9 cellular contexts compared by ENCODE assay signal in the genomic region with DNA sequence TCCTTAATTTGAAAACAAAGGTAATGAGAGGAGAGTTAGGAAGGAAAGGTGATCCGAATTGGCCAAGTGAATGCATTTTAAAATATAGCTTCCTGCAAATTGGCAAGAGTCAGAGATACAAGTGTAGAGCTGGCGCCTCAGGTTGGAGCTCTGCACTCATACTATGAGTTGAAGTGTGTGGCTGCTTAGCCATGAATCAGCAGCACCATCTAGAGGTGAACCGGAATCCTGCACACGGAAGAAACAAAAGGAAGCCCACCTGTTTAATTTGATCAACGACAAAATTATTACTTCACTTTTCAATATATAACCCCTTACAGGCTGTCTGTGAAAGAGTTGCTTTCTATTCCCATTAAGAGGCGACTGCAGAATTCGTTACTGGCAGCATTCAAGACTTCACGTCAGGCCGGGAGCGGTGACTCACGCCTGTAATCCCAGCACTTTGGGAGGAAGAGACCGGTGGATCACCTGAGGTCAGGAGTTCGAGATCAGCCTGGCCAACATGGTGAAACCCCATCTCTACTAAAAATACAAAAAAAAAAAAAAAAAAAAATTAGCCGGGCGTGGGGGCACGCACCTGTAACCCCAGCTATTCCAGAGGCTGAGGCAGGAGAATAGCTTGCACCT.
A peak's percentile ranks its signal among the peaks of the same experiment; 100 is the strongest.
DNase-seq lines count a peak whose midpoint lies in the region; ATAC-seq, FAIRE-seq and TF ChIP-seq lines count a peak whose summit lies in the region.
"Had no signal": no experiment of that assay in that cellular context is flagged by ENCODE, and none has a peak within 500 bp of the region (broad histone marks: within the 10 kb centered on the region; RNA-seq: fewer than 3 reads in every experiment).

No MANE protein-coding gene starts in this region.

- H3K4me3 ChIP-seq in HAP-1, result no peak overlapping the region
- no peak overlapping the region for H3K4me3 ChIP-seq in bronchial epithelial cell (ENCODE audit: low read depth, low read length)
- H3K4me3 ChIP-seq in liver (ENCODE audit: low read depth in 1 of 3, low read length in 3 of 3), result no peak overlapping the region

- no peak for FAIRE-seq in bronchial epithelial cell (lab: Jason Lieb, UNC)
- FAIRE-seq: endometrium had no signal

- H3K27me3 ChIP-seq in HAP-1 (ENCODE audit: low read depth) (no peaks in the 10 kb centered on the region), bronchial epithelial cell (ENCODE audit: control insufficient read depth, insufficient read depth, low read length) (no peaks in the 10 kb centered on the region), liver (ENCODE audit: control insufficient read depth in 4 of 4, insufficient read depth in 4 of 4, low read length in 3 of 4) (no peaks in the 10 kb centered on the region)

- H3K27ac ChIP-seq in liver (ENCODE audit: low read depth in 1 of 2, low read length in 2 of 2), result no peak overlapping the region

- H3K36me3 ChIP-seq in HAP-1 (replicated peaks) (no peaks in the 10 kb centered on the region), bronchial epithelial cell (ENCODE audit: control insufficient read depth, insufficient read depth, low read length) (no peaks in the 10 kb centered on the region), liver (ENCODE audit: control insufficient read depth in 4 of 4, insufficient read depth in 3 of 4, low read depth in 1 of 4, low read length in 3 of 4) (no peaks in the 10 kb centered on the region)

- DNase-seq in AML-193 (lab: John Stamatoyannopoulos, UW) (peak; percentile 8 to 18), HAP-1 (ENCODE audit: low spot score in 2 of 2) (peak; percentile 70 to 81), NCI-H460 (ENCODE audit: extremely low read depth, low read depth) (peak; percentile 59), bronchial epithelial cell (ENCODE audit: low read depth) (peak; percentile 1)
- no peak for DNase-seq in activated T-cell treated with anti-CD3 and anti-CD28 coated beads, Interleukin-2, amount 50 U/mL, for 1 hour

- in situ Hi-C loops in HAP-1 (cut with MboI; ENCODE audit: low sequenced_read_pairs), result loop anchor here (10.0 to 25.0 kb wide), 4 partner anchors 425 to 1078 kb away; no protein-coding TSS in a partner anchor

- H3K9me3 ChIP-seq in HAP-1 (no peaks in the 10 kb centered on the region), liver (ENCODE audit: control insufficient read depth in 4 of 4, low read length in 3 of 4) (no peaks in the 10 kb centered on the region)

- ATAC-seq in GM18861 (IDR thresholded peaks at IDR 0.05; ENCODE audit: unreplicated experiment) (no peak), HG03469 (IDR thresholded peaks at IDR 0.05; ENCODE audit: unreplicated experiment) (no peak)

- H3K4me1 ChIP-seq in HAP-1, result peaks cover 10% of the 10 kb centered on the region
- no peaks in the 10 kb centered on the region for H3K4me1 ChIP-seq in liver (ENCODE audit: control insufficient read depth in 4 of 4, insufficient read depth in 4 of 4, low read length in 3 of 4)

- 51% methylated on average over 16 of the region's 16 CpGs for WGBS in liver

- H3K9ac ChIP-seq in liver (ENCODE audit: low read depth in 1 of 2, low read length in 2 of 2), result no peak overlapping the region

- peak; percentile 31 for TF ChIP-seq CTCF in bronchial epithelial cell (IDR thresholded peaks at IDR 0.05; ENCODE audit: insufficient read depth, low read length, severe bottlenecking)
- peak; percentile 79 for TF ChIP-seq CTCF in liver (IDR thresholded peaks at IDR 0.05; ENCODE audit: low read depth, low read length, missing input control)

- peak; percentile 80 to 92 for TF ChIP-seq RAD21 in liver (IDR thresholded peaks at IDR 0.05)

TF ChIP-seq in liver, 16 proteins besides CTCF, POLR2A, EP300 and RAD21:
- no peak for TF ChIP-seq TAF1 (conservative IDR thresholded peaks at IDR 0.05)
- TF ChIP-seq RXRA (IDR thresholded peaks at IDR 0.05), result no peak
- TF ChIP-seq, protein P1, sequence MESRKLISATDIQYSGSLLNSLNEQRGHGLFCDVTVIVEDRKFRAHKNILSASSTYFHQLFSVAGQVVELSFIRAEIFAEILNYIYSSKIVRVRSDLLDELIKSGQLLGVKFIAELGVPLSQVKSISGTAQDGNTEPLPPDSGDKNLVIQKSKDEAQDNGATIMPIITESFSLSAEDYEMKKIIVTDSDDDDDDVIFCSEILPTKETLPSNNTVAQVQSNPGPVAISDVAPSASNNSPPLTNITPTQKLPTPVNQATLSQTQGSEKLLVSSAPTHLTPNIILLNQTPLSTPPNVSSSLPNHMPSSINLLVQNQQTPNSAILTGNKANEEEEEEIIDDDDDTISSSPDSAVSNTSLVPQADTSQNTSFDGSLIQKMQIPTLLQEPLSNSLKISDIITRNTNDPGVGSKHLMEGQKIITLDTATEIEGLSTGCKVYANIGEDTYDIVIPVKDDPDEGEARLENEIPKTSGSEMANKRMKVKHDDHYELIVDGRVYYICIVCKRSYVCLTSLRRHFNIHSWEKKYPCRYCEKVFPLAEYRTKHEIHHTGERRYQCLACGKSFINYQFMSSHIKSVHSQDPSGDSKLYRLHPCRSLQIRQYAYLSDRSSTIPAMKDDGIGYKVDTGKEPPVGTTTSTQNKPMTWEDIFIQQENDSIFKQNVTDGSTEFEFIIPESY (IDR thresholded peaks at IDR 0.05), result no peak
- no peak for TF ChIP-seq NR2F2 (IDR thresholded peaks at IDR 0.05)
- TF ChIP-seq, protein P2, sequence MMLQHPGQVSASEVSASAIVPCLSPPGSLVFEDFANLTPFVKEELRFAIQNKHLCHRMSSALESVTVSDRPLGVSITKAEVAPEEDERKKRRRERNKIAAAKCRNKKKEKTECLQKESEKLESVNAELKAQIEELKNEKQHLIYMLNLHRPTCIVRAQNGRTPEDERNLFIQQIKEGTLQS (IDR thresholded peaks at IDR 0.05), result no peak
- no peak for TF ChIP-seq YY1 (IDR thresholded peaks at IDR 0.05)
- TF ChIP-seq, protein P3, sequence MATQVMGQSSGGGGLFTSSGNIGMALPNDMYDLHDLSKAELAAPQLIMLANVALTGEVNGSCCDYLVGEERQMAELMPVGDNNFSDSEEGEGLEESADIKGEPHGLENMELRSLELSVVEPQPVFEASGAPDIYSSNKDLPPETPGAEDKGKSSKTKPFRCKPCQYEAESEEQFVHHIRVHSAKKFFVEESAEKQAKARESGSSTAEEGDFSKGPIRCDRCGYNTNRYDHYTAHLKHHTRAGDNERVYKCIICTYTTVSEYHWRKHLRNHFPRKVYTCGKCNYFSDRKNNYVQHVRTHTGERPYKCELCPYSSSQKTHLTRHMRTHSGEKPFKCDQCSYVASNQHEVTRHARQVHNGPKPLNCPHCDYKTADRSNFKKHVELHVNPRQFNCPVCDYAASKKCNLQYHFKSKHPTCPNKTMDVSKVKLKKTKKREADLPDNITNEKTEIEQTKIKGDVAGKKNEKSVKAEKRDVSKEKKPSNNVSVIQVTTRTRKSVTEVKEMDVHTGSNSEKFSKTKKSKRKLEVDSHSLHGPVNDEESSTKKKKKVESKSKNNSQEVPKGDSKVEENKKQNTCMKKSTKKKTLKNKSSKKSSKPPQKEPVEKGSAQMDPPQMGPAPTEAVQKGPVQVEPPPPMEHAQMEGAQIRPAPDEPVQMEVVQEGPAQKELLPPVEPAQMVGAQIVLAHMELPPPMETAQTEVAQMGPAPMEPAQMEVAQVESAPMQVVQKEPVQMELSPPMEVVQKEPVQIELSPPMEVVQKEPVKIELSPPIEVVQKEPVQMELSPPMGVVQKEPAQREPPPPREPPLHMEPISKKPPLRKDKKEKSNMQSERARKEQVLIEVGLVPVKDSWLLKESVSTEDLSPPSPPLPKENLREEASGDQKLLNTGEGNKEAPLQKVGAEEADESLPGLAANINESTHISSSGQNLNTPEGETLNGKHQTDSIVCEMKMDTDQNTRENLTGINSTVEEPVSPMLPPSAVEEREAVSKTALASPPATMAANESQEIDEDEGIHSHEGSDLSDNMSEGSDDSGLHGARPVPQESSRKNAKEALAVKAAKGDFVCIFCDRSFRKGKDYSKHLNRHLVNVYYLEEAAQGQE (IDR thresholded peaks at IDR 0.05), result no peak
- no peak for TF ChIP-seq FOXA2 (IDR thresholded peaks at IDR 0.05)
- no peak for TF ChIP-seq EGR1 (IDR thresholded peaks at IDR 0.05; ENCODE audit: low read depth in 2 of 2)
- TF ChIP-seq, protein P4, sequence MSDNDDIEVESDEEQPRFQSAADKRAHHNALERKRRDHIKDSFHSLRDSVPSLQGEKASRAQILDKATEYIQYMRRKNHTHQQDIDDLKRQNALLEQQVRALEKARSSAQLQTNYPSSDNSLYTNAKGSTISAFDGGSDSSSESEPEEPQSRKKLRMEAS (IDR thresholded peaks at IDR 0.05), result no peak
- no peak for TF ChIP-seq SP1 (IDR thresholded peaks at IDR 0.05)
- TF ChIP-seq JUND (IDR thresholded peaks at IDR 0.05), result no peak
- no peak for TF ChIP-seq HNF4G (IDR thresholded peaks at IDR 0.05)
- no peak for TF ChIP-seq GABPA (IDR thresholded peaks at IDR 0.05 in 1 of 2, conservative IDR thresholded peaks at IDR 0.05 in 1 of 2)
- TF ChIP-seq HNF4A (conservative IDR thresholded peaks at IDR 0.05), result no peak
- no peak for TF ChIP-seq FOXA1 (IDR thresholded peaks at IDR 0.05)
